Comparison of ENCODE assay signal across 13 cellular contexts in genomic region chr13:72458701-72459100, GRCh38.
DNase-seq lines count a peak whose midpoint lies in the region; ATAC-seq and TF ChIP-seq lines count a peak whose summit lies in the region.
"Had no signal": no experiment of that assay in that cellular context is flagged by ENCODE, and none has a peak within 500 bp of the region (broad histone marks: within the 10 kb centered on the region; RNA-seq: fewer than 3 reads in every experiment).

No MANE protein-coding gene starts in this region.

- H3K4me3 ChIP-seq in epithelial cell of proximal tubule (ENCODE audit: low read depth, low read length) (no peak overlapping the region), retinal pigment epithelial cell (ENCODE audit: low read length) (no peak overlapping the region)
- H3K4me3 ChIP-seq: transverse colon had no signal

- ATAC-seq in GM21717 (IDR thresholded peaks at IDR 0.05; ENCODE audit: unreplicated experiment) (peak; percentile 66), GM19035 (IDR thresholded peaks at IDR 0.05; ENCODE audit: unreplicated experiment) (no peak)
- ATAC-seq in naive thymus-derived CD8-positive, alpha-beta T cell, result no peak

- H3K4me1 Mint-ChIP-seq in progenitor cell of endocrine pancreas (ENCODE audit: low read depth), result no peaks in the 10 kb centered on the region
- H3K4me1 Mint-ChIP-seq in naive thymus-derived CD8-positive, alpha-beta T cell, result no peaks in the 10 kb centered on the region

- no peak overlapping the region for H3K4me3 Mint-ChIP-seq in progenitor cell of endocrine pancreas (ENCODE audit: low read depth)
- H3K4me3 Mint-ChIP-seq in naive thymus-derived CD8-positive, alpha-beta T cell, result no peak overlapping the region

- H3K9me3 Mint-ChIP-seq in progenitor cell of endocrine pancreas (ENCODE audit: low read depth), result no peaks in the 10 kb centered on the region
- H3K9me3 Mint-ChIP-seq in naive thymus-derived CD8-positive, alpha-beta T cell, result peaks cover 0 to 5% (median 0%) of the 10 kb centered on the region in 9 donors

- H3K27me3 Mint-ChIP-seq in progenitor cell of endocrine pancreas, result peaks cover 4% of the 10 kb centered on the region
- peaks cover 0 to 3% (median 0%) of the 10 kb centered on the region in 5 donors for H3K27me3 Mint-ChIP-seq in naive thymus-derived CD8-positive, alpha-beta T cell

- DNase-seq in NCI-H226 (peak; percentile 32), epithelial cell of proximal tubule (ENCODE audit: low read depth) (peak; percentile 83), retinal pigment epithelial cell (ENCODE audit: low read depth) (peak; percentile 22), NCI-H2196 (lab: John Stamatoyannopoulos, UW; ENCODE audit: unreplicated experiment) (no peak), progenitor cell of endocrine pancreas (ENCODE audit: low spot score, unreplicated experiment) (no peak)
- no peak for DNase-seq in naive thymus-derived CD8-positive, alpha-beta T cell
- DNase-seq: amygdala, COR-L47, NCI-H510A, SIG-M5, transverse colon had no signal

- no peak overlapping the region for H3K27ac Mint-ChIP-seq in progenitor cell of endocrine pancreas
- H3K27ac Mint-ChIP-seq in naive thymus-derived CD8-positive, alpha-beta T cell, result no peak overlapping the region

- TF ChIP-seq CTCF in epithelial cell of proximal tubule (conservative IDR thresholded peaks at IDR 0.05; ENCODE audit: low read depth, low read length) (no peak), retinal pigment epithelial cell (conservative IDR thresholded peaks at IDR 0.05; ENCODE audit: low read depth, low read length) (no peak), progenitor cell of endocrine pancreas (IDR thresholded peaks at IDR 0.05; ENCODE audit: unreplicated experiment) (no peak)

- POLR2A ChIA-PET in naive thymus-derived CD8-positive, alpha-beta T cell (lab: Charles Lee), result no interaction called here

- H3K36me3 Mint-ChIP-seq in progenitor cell of endocrine pancreas (ENCODE audit: insufficient read depth), result no peaks in the 10 kb centered on the region
- no peaks in the 10 kb centered on the region for H3K36me3 Mint-ChIP-seq in naive thymus-derived CD8-positive, alpha-beta T cell

Comparison
In these comparisons a context has a peak if more than half of its experiments do, and no peak if none do; other contexts are left out.
1. DNase-seq: peak in NCI-H226 (single experiment), epithelial cell of proximal tubule (single experiment) and retinal pigment epithelial cell (single experiment); none in NCI-H2196 (single experiment), progenitor cell of endocrine pancreas (single experiment) and naive thymus-derived CD8-positive, alpha-beta T cell (0 of 10).